20 cellular contexts compared by ENCODE assay signal in the genomic region with DNA sequence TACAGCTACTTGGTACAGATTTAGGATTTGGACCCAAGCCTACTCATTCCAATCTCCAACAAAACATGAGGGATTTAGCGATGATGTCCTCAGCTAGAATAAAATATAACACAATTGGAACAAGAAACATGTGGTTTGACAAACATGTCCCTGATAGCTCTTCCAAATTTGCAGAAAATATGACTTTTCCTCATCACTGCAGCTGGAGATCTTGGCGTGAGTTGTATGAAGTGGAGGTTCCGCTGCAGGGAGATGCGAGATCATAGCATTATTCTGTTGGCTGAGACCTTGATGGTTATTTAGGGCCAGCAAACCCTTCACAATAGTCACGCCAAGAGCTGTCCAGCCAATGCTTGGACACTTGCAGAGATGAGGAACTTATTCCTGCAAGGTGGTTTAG.
"Had no signal": no experiment of that assay in that cellular context is flagged by ENCODE, and none has a peak within 500 bp of the region (broad histone marks: within the 10 kb centered on the region; RNA-seq: fewer than 3 reads in every experiment).

No MANE protein-coding gene starts in this region.

- H3K27ac Mint-ChIP-seq: activated CD8-positive, alpha-beta T cell treated with anti-CD3 and anti-CD28 coated beads for 36 hours; activated naive CD4-positive, alpha-beta T cell treated with anti-CD3 and anti-CD28 coated beads, Interleukin-2, amount 50 U/mL, for 24 hours had no signal

- H3K9me3 ChIP-seq: MG63, SJCRH30, SK-N-SH had no signal

- ATAC-seq: activated CD4-positive, CD25-positive, alpha-beta regulatory T cell treated with anti-CD3 and anti-CD28 coated beads, Interleukin-2, amount 50 U/mL, for 24 hours; activated CD8-positive, alpha-beta T cell treated with anti-CD3 and anti-CD28 coated beads for 36 hours had no signal

- H3K4me1 ChIP-seq: SJCRH30 had no signal

- H3K27ac ChIP-seq: SJCRH30 had no signal

- H3K4me3 Mint-ChIP-seq: activated CD8-positive, alpha-beta T cell treated with anti-CD3 and anti-CD28 coated beads for 36 hours; activated naive CD4-positive, alpha-beta T cell treated with anti-CD3 and anti-CD28 coated beads, Interleukin-2, amount 50 U/mL, for 24 hours; brain had no signal

- DNase-seq: activated CD4-positive, alpha-beta T cell treated with anti-CD3 and anti-CD28 coated beads for 4 hours; activated CD8-positive, alpha-beta memory T cell treated with anti-CD3 and anti-CD28 coated beads, Interleukin-2, amount 50 U/mL, for 4 hours; activated CD8-positive, alpha-beta T cell treated with anti-CD3 and anti-CD28 coated beads for 36 hours; amniotic stem cell; MG63; MV-4-11; NCI-H1105; NCI-H1436; NCI-H1694 treated with DMSO at 0.1 percent for 48 hours; NCI-H2029 treated with DMSO at 0.1 percent for 48 hours; NCI-H345; NCI-H510A; NCI-H526 treated with DMSO at 0.1 percent for 48 hours; NCI-H82; SJCRH30; T-helper 1 cell had no signal

- H3K36me3 ChIP-seq: MG63, SJCRH30 had no signal

- H3K4me3 ChIP-seq: MG63, SJCRH30 had no signal

- H3K27me3 ChIP-seq: MG63, SJCRH30 had no signal

- H3K36me3 Mint-ChIP-seq: activated naive CD4-positive, alpha-beta T cell treated with anti-CD3 and anti-CD28 coated beads, Interleukin-2, amount 50 U/mL, for 24 hours; brain had no signal

- H3K4me1 Mint-ChIP-seq: activated naive CD4-positive, alpha-beta T cell treated with anti-CD3 and anti-CD28 coated beads, Interleukin-2, amount 50 U/mL, for 24 hours; brain had no signal
